In genomic region chr1:87951852-87952251, GRCh38 we compare ENCODE assay signal across 16 cellular contexts.
DNase-seq lines count a peak whose midpoint lies in the region; ATAC-seq and TF ChIP-seq lines count a peak whose summit lies in the region.
"Had no signal": no experiment of that assay in that cellular context is flagged by ENCODE, and none has a peak within 500 bp of the region (broad histone marks: within the 10 kb centered on the region; RNA-seq: fewer than 3 reads in every experiment).

No MANE protein-coding gene starts in this region.

- no peaks in the 10 kb centered on the region for H3K27me3 ChIP-seq in PC-3 (ENCODE audit: low read length)
- H3K27me3 ChIP-seq in sigmoid colon, result no peaks in the 10 kb centered on the region

- no peaks in the 10 kb centered on the region for H3K36me3 ChIP-seq in PC-3 (ENCODE audit: low read depth, low read length)
- no peaks in the 10 kb centered on the region for H3K36me3 ChIP-seq in sigmoid colon

- no TSS peak for BruUV-seq in PC-3 (replicated peaks; lab: Mats Ljungman, UMichigan)

- no peaks in the 10 kb centered on the region for H3K79me2 ChIP-seq in PC-3 (ENCODE audit: low read length)

- TF ChIP-seq POLR2A in sigmoid colon (IDR thresholded peaks at IDR 0.05), result no peak

- WGBS in sigmoid colon, 2 donors, result 63 to 83% methylated on average over 4 of the region's 4 CpGs

- H3K4me2 ChIP-seq in PC-3 (ENCODE audit: low read length), result 0 out of 2 replicates have a peak overlapping the region, but pooled peaks have one; percentile 5

- POLR2A ChIA-PET in PC-3 (lab: Charles Lee; ENCODE audit: unreplicated experiment), result no interaction called here

- no peak for TF ChIP-seq CTCF in PC-3 (conservative IDR thresholded peaks at IDR 0.05; ENCODE audit: low read depth, low read length)
- no peak for TF ChIP-seq CTCF in epithelial cell of esophagus (IDR thresholded peaks at IDR 0.05; ENCODE audit: insufficient read depth, low read depth, low read length, missing control alignments)
- no peak for TF ChIP-seq CTCF in sigmoid colon (IDR thresholded peaks at IDR 0.05)

- no peaks in the 10 kb centered on the region for H3F3A ChIP-seq in PC-3 (ENCODE audit: low read length, unreplicated experiment)

- H3K9ac ChIP-seq in PC-3 (ENCODE audit: low read length), result no peak overlapping the region

- H3K27ac ChIP-seq in PC-3 (ENCODE audit: low read length), result no peak overlapping the region
- peak overlapping the region in 1 of 4 donors; percentile 33 for H3K27ac ChIP-seq in sigmoid colon

- H3K9me3 ChIP-seq in PC-3 (ENCODE audit: low read length) (no peaks in the 10 kb centered on the region), sigmoid colon (no peaks in the 10 kb centered on the region)

- in situ Hi-C loops in Caki2 (cut with HindIII; ENCODE audit: low pct_unique_long_range_greater_than_20kb, low sequenced_read_pairs), result no loop called here

- intact Hi-C loops in PC-3 (cut with micrococcal nuclease), result loop anchor here (2.0 to 10.0 kb wide), 8 partner anchors 145 to 817 kb away; no protein-coding TSS in a partner anchor
- intact Hi-C loops in sigmoid colon (cut with DNase I), result loop anchor here (5.0 kb wide), 1 partner anchor 820 kb away; no protein-coding TSS in a partner anchor

- no peak overlapping the region for H3K4me3 ChIP-seq in PC-3 (ENCODE audit: low read length)
- H3K4me3 ChIP-seq in epithelial cell of esophagus (ENCODE audit: low read length), result no peak overlapping the region
- H3K4me3 ChIP-seq in sigmoid colon, result no peak overlapping the region

- CTCF ChIA-PET in PC-3 (lab: Charles Lee), result interaction anchor here (0.7 kb wide), 1 partner anchor 109 kb away, joined by 3 read pairs; no protein-coding TSS in a partner anchor

- TF ChIP-seq EP300 in sigmoid colon (IDR thresholded peaks at IDR 0.05), result no peak

- H3K4me1 ChIP-seq in PC-3 (ENCODE audit: insufficient read depth, low read length), result peaks cover 24% of the 10 kb centered on the region
- H3K4me1 ChIP-seq in sigmoid colon, result peaks cover 0 to 26% (median 11%) of the 10 kb centered on the region in 4 donors

- H3K9me2 ChIP-seq in PC-3 (replicated peaks; ENCODE audit: low read length), result no peaks in the 10 kb centered on the region

- ATAC-seq in PC-3, result peak; percentile 27; the same call in 1 of the 2 replicates
- ATAC-seq: activated CD8-positive, alpha-beta T cell treated with anti-CD3 and anti-CD28 coated beads, Interleukin-2, amount 10 ng/mL, durations not matched to agents 7 days and 5 days; activated T-helper 17 cell treated with anti-CD3 and anti-CD28 coated beads, Interleukin-2, amount 50 U/mL, for 72 hours; stimulated activated naive B cell treated with anti-CD40 and anti-IgM and Interleukin-4, amounts not matched to agents 10 μg/mL and 1 μg/mL and 100 μg/mL, for 72 hours had no signal

- no peaks in the 10 kb centered on the region for H4K20me1 ChIP-seq in PC-3 (ENCODE audit: low read length)

- DNase-seq in Caki2 (ENCODE audit: low read depth) (peak; percentile 4), PC-3 (no peak), epithelial cell of esophagus (ENCODE audit: low read depth) (peak; percentile 13), sigmoid colon (peak; percentile 63), NCI-H1105 (lab: John Stamatoyannopoulos, UW) (no peak), NCI-H2196 treated with DMSO at 0.1 percent for 48 hours (lab: John Stamatoyannopoulos, UW; ENCODE audit: unreplicated experiment) (no peak), middle frontal gyrus (ENCODE audit: extremely low spot score, low spot score) (no peak), COLO668 (lab: John Stamatoyannopoulos, UW; ENCODE audit: unreplicated experiment) (no peak)
- DNase-seq: activated CD8-positive, alpha-beta T cell treated with anti-CD3 and anti-CD28 coated beads, Interleukin-2, amount 10 ng/mL, durations not matched to agents 7 days and 5 days; amniotic stem cell; C1 segment of cervical spinal cord; mammary epithelial cell; NCI-H2107; SHP77 treated with DMSO at 0.1 percent for 48 hours; stimulated activated naive B cell treated with anti-CD40 and anti-IgM and Interleukin-4, amounts not matched to agents 10 μg/mL and 1 μg/mL and 100 μg/mL, for 72 hours had no signal

- H2AFZ ChIP-seq in PC-3 (ENCODE audit: low read length), result peak overlapping the region; percentile 31; the same call in 1 of the 2 replicates

Comparison
In these comparisons a context has a peak if more than half of its experiments do, and no peak if none do; other contexts are left out.
1. DNase-seq: peak in Caki2 (single experiment), epithelial cell of esophagus (single experiment) and sigmoid colon (single experiment); none in PC-3 (single experiment), NCI-H1105 (single experiment), NCI-H2196 treated with DMSO at 0.1 percent for 48 hours (single experiment), middle frontal gyrus (single experiment) and COLO668 (single experiment).